9 cellular contexts compared by ENCODE assay signal in the genomic region with DNA sequence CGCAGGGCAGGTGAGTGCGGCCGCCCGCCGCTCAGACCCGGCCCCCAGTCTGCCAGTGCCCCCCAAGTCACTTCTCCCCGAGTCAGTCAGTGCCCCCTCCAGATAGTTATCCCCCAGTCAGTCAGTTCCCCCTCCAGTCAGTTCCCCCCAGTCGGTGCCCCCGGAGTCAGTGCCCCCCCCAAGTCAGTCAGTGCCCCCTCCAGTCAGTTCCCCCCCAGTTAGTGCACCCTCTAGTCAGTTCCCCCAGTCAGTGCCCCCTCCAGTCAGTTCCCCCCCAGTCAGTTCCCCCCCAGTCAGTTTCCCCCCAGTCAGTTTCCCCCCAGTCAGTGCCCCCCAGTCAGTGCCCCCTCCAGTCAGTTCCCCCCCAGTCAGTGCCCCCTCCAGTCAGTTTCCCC. TPM values are rescaled to one million over a fixed set of nuclear protein-coding genes. Genes with fewer than 3 reads are reported as not detected.
A peak's percentile ranks its signal among the peaks of the same experiment; 100 is the strongest.
DNase-seq lines count a peak whose midpoint lies in the region; ATAC-seq, FAIRE-seq and TF ChIP-seq lines count a peak whose summit lies in the region.
"Had no signal": no experiment of that assay in that cellular context is flagged by ENCODE, and none has a peak within 500 bp of the region (broad histone marks: within the 10 kb centered on the region; RNA-seq: fewer than 3 reads in every experiment).

No MANE protein-coding gene starts in this region.

- TF ChIP-seq EP300 in HepG2 (IDR thresholded peaks at IDR 0.05; ENCODE audit: low read depth in 2 of 2, low read length in 2 of 2), result no peak
- no peak for TF ChIP-seq EP300 in HepG2 (CRISPR knock-in tag; IDR thresholded peaks at IDR 0.05; ENCODE audit: borderline replicate concordance)

- H3K27ac Mint-ChIP-seq in activated CD4-positive, alpha-beta T cell treated with anti-CD3 and anti-CD28 coated beads, Interleukin-2, amount 10 ng/mL, durations not matched to agents 24 days and 14 days, result peak overlapping the region; percentile 72

- peak overlapping the region; percentile 76 for H3K4me3 Mint-ChIP-seq in activated CD4-positive, alpha-beta T cell treated with anti-CD3 and anti-CD28 coated beads, Interleukin-2, amount 10 ng/mL, durations not matched to agents 24 days and 14 days

- peak overlapping the region; percentile 92; the same call in 1 of the 2 replicates for H3K4me2 ChIP-seq in HepG2 (ENCODE audit: low read depth, low read length)

- peaks cover 20% of the 10 kb centered on the region for H3K79me2 ChIP-seq in HepG2 (ENCODE audit: insufficient read depth, low read length)

- no peaks in the 10 kb centered on the region for H3K27me3 ChIP-seq in ascending aorta
- no peaks in the 10 kb centered on the region for H3K27me3 ChIP-seq in HepG2 (ENCODE audit: control insufficient read depth in 1 of 2, insufficient read depth in 2 of 2, low read length in 2 of 2)
- no peaks in the 10 kb centered on the region for H3K27me3 ChIP-seq in testis

- peak overlapping the region; percentile 81 to 100 for H3K4me3 ChIP-seq in ascending aorta
- H3K4me3 ChIP-seq in HepG2 (replicated peaks in 1 of 3; ENCODE audit: insufficient read depth in 1 of 3, low read depth in 2 of 3, low read length in 3 of 3), result peak overlapping the region; percentile 81 to 86 (median 83)
- H3K4me3 ChIP-seq in testis, result peak overlapping the region; percentile 73 to 97

- H3K4me1 Mint-ChIP-seq in activated CD4-positive, alpha-beta T cell treated with anti-CD3 and anti-CD28 coated beads, Interleukin-2, amount 10 ng/mL, durations not matched to agents 24 days and 14 days, result peaks cover 4% of the 10 kb centered on the region

- H3K9me3 ChIP-seq in ascending aorta (no peaks in the 10 kb centered on the region), HepG2 (ENCODE audit: low read length) (no peaks in the 10 kb centered on the region), testis (no peaks in the 10 kb centered on the region)

- H2AFZ ChIP-seq in HepG2 (ENCODE audit: low read length), result no peak overlapping the region

- DNase-seq in activated CD4-positive, alpha-beta T cell treated with anti-CD3 and anti-CD28 coated beads, Interleukin-2, amount 10 ng/mL, durations not matched to agents 24 days and 14 days, result no peak
- DNase-seq in activated CD4-positive, alpha-beta T cell treated with anti-CD3 and anti-CD28 coated beads for 48 hours, result no peak
- DNase-seq in ascending aorta (ENCODE audit: low spot score in 2 of 2) (no peak), HepG2 (ENCODE audit: low spot score) (no peak), testis (no peak), NOMO-1 (lab: John Stamatoyannopoulos, UW; ENCODE audit: unreplicated experiment in 2 of 2) (no peak), NCI-H1105 treated with DMSO at 0.1 percent for 48 hours (lab: John Stamatoyannopoulos, UW) (no peak)

- no peaks in the 10 kb centered on the region for H3K36me3 Mint-ChIP-seq in activated CD4-positive, alpha-beta T cell treated with anti-CD3 and anti-CD28 coated beads, Interleukin-2, amount 10 ng/mL, durations not matched to agents 24 days and 14 days (ENCODE audit: low read depth)

- in situ Hi-C loops in HepG2 (cut with HindIII; ENCODE audit: extremely low pct_ligation_motif_present, low pct_unique_long_range_greater_than_20kb), result no loop called here

- intact Hi-C loops in activated CD4-positive, alpha-beta T cell treated with anti-CD3 and anti-CD28 coated beads, Interleukin-2, amount 10 ng/mL, durations not matched to agents 24 days and 14 days (cut with micrococcal nuclease), result loop anchor here (2.0 to 10.0 kb wide), 3 partner anchors 73 to 277 kb away; partner anchors contain the start of genes LMF2, MAPK11 and NCAPH2
- intact Hi-C loops in ascending aorta (cut with DNase I) (loop anchor here (2.0 kb wide), 3 partner anchors 35 to 99 kb away; partner anchors contain the start of gene TUBGCP6), HepG2 (cut with micrococcal nuclease; ENCODE audit: unreplicated experiment) (loop anchor here (2.0 kb wide), 3 partner anchors 53 to 99 kb away; partner anchors contain the start of genes MAPK11 and TUBGCP6), testis (cut with DNase I; ENCODE audit: low total_unique reads) (no loop called here)

- no peak for TF ChIP-seq CTCF in ascending aorta (IDR thresholded peaks at IDR 0.05)
- TF ChIP-seq CTCF in HepG2 (CRISPR knock-in tag; IDR thresholded peaks at IDR 0.05), result no peak
- no peak for TF ChIP-seq CTCF in testis (IDR thresholded peaks at IDR 0.05)

- ATAC-seq in HepG2 (no peak), GM19397 (IDR thresholded peaks at IDR 0.05; ENCODE audit: unreplicated experiment) (no peak)

- CTCF ChIA-PET in HepG2 (lab: Yijun Ruan, JAX; ENCODE audit: low intra/inter-chr PET ratio, low total read pairs), result interaction anchor here (1.7 to 4.2 kb wide), 4 partner anchors 17 to 91 kb away, joined by 8 to 125 read pairs (median 14); partner anchors contain the start of gene DENND6B

- peaks cover 13% of the 10 kb centered on the region; the same call in 1 of the 2 replicates for H4K20me1 ChIP-seq in HepG2 (ENCODE audit: insufficient read depth, low read length)

- peak overlapping the region; percentile 48 to 83 for H3K27ac ChIP-seq in ascending aorta
- H3K27ac ChIP-seq in HepG2 (ENCODE audit: extremely low read length, insufficient read depth, low read length), result peak overlapping the region; percentile 51
- peak overlapping the region; percentile 68 to 91 for H3K27ac ChIP-seq in testis

- TF ChIP-seq POLR2A in HepG2 (IDR thresholded peaks at IDR 0.05; ENCODE audit: insufficient read depth in 1 of 2, low read depth in 2 of 2, low read length in 2 of 2) (no peak), testis (IDR thresholded peaks at IDR 0.05) (no peak)

- no peak for TF ChIP-seq RAD21 in HepG2 (CRISPR knock-in tag; IDR thresholded peaks at IDR 0.05)

- no peaks in the 10 kb centered on the region for H3K9me3 Mint-ChIP-seq in activated CD4-positive, alpha-beta T cell treated with anti-CD3 and anti-CD28 coated beads, Interleukin-2, amount 10 ng/mL, durations not matched to agents 24 days and 14 days

- peaks cover 3 to 4% of the 10 kb centered on the region in 2 donors for H3K4me1 ChIP-seq in ascending aorta
- peaks cover 59% of the 10 kb centered on the region for H3K4me1 ChIP-seq in HepG2 (ENCODE audit: insufficient read depth, low read length)
- peaks cover 8% of the 10 kb centered on the region for H3K4me1 ChIP-seq in testis

- H3K27me3 Mint-ChIP-seq in activated CD4-positive, alpha-beta T cell treated with anti-CD3 and anti-CD28 coated beads, Interleukin-2, amount 10 ng/mL, durations not matched to agents 24 days and 14 days, result no peaks in the 10 kb centered on the region

- peak overlapping the region; percentile 89 for H3K9ac ChIP-seq in HepG2 (ENCODE audit: insufficient read depth, low read depth, low read length)

- POLR2A ChIA-PET in HepG2 (lab: Yijun Ruan, JAX), result interaction anchor here (1.0 to 2.3 kb wide), 2 partner anchors 44 to 100 kb away, joined by 4 to 7 read pairs; no protein-coding TSS in a partner anchor

- no peak for FAIRE-seq in HepG2 (lab: Jason Lieb, UNC)
- FAIRE-seq: colon had no signal

- no TSS peak for BruUV-seq in HepG2 (replicated peaks; lab: Mats Ljungman, UMichigan)

- no peaks in the 10 kb centered on the region for H3K36me3 ChIP-seq in ascending aorta
- no peaks in the 10 kb centered on the region for H3K36me3 ChIP-seq in HepG2 (replicated peaks in 1 of 2; ENCODE audit: control insufficient read depth in 1 of 2, insufficient read depth in 2 of 2, low read length in 2 of 2)
- no peaks in the 10 kb centered on the region for H3K36me3 ChIP-seq in testis (ENCODE audit: low read depth, missing control alignments)

- 13% methylated on average over 1 of the region's 9 CpGs for WGBS in HepG2 (ENCODE audit: low lambda C conversion rate)
- 0% methylated on average over 1 to 7 of the region's 9 CpGs for WGBS in testis, 2 donors

RNA-seq across cellular contexts. Expression of gene PPP6R2, which starts 0.4 kb away (rescaled TPM):
- 44.0 and 44.1 TPM in 2 replicates for total RNA-seq in activated CD4-positive, alpha-beta T cell treated with anti-CD3 and anti-CD28 coated beads, Interleukin-2, amount 10 ng/mL, durations not matched to agents 24 days and 14 days
- total RNA-seq in ascending aorta (55.5 TPM), HepG2 (2016; rRNA removed; fragmentation: Illumina TruSeq; extraction: Trizol) (36.1 and 55.0 TPM in 2 replicates), testis (100 to 1,000 TPM; 138 to 142 TPM)
- total RNA-seq in HepG2 (2016; cell fraction: cytosol; rRNA removed; fragmentation: Illumina TruSeq; extraction: Trizol; ENCODE audit: low read depth), result 13.5 and 14.8 TPM in 2 replicates
- 33.5 and 56.7 TPM in 2 replicates for total RNA-seq in HepG2 (2016; cell fraction: insoluble cytoplasmic fraction; rRNA removed; fragmentation: Illumina TruSeq; extraction: Trizol)
- 26.4 and 27.2 TPM in 2 replicates for total RNA-seq in HepG2 (2016; cell fraction: membrane; rRNA removed; fragmentation: Illumina TruSeq; extraction: Trizol)
- total RNA-seq in HepG2 (2016; cell fraction: nucleus; rRNA removed; fragmentation: Illumina TruSeq; extraction: Trizol), result 53.7 and 65.8 TPM in 2 replicates
- polyA plus RNA-seq in HepG2 (2011; rRNA removed) (102 and 112 TPM in 2 replicates), testis (ENCODE audit: insufficient read depth, low read depth, low replicate concordance) (123 TPM)
- polyA plus RNA-seq in HepG2 (2011; cell fraction: cytosol; rRNA removed), result 56.6 and 76.3 TPM in 2 replicates
- 458 and 611 TPM in 2 replicates for polyA plus RNA-seq in HepG2 (2011; cell fraction: nucleus; rRNA removed)
- polyA plus RNA-seq in HepG2 (2012), result 58.5 and 66.4 TPM in 2 replicates
- 6.8 and 7.7 TPM in 2 replicates for polyA plus RNA-seq in HepG2 (2016; cell fraction: cytosol; fragmentation: Illumina TruSeq; extraction: Trizol; ENCODE audit: low read depth)
- 26.5 and 32.8 TPM in 2 replicates for polyA plus RNA-seq in HepG2 (2016; cell fraction: insoluble cytoplasmic fraction; fragmentation: Illumina TruSeq; extraction: Trizol; ENCODE audit: low read depth)
- polyA plus RNA-seq in HepG2 (2016; cell fraction: membrane; fragmentation: Illumina TruSeq; extraction: Trizol; ENCODE audit: low read depth), result 17.1 and 18.2 TPM in 2 replicates
- polyA plus RNA-seq in HepG2 (2016; cell fraction: nucleus; fragmentation: Illumina TruSeq; extraction: Trizol; ENCODE audit: insufficient read depth, low read depth), result 172 and 175 TPM in 2 replicates
- polyA minus RNA-seq in HepG2 (2011; rRNA and poly(A)+ RNA removed; ENCODE audit: low replicate concordance), result 25.0 and 101 TPM in 2 replicates
- 29.8 and 30.8 TPM in 2 replicates for polyA minus RNA-seq in HepG2 (2011; cell fraction: cytosol; rRNA and poly(A)+ RNA removed)
- polyA minus RNA-seq in HepG2 (2011; cell fraction: nucleus; rRNA and poly(A)+ RNA removed), result 84.9 and 89.9 TPM in 2 replicates

RNA-seq across cellular contexts. Expression of gene DENND6B, which starts 16.7 kb away (rescaled TPM):
- total RNA-seq in activated CD4-positive, alpha-beta T cell treated with anti-CD3 and anti-CD28 coated beads, Interleukin-2, amount 10 ng/mL, durations not matched to agents 24 days and 14 days, result 1.4 and 2.2 TPM in 2 replicates
- total RNA-seq in ascending aorta (1.4 TPM), HepG2 (2016; rRNA removed; fragmentation: Illumina TruSeq; extraction: Trizol) (0.84 and 0.95 TPM in 2 replicates), testis (10 to 100 TPM; 17.1 to 18.0 TPM)
- 0.30 and 0.44 TPM in 2 replicates for total RNA-seq in HepG2 (2016; cell fraction: cytosol; rRNA removed; fragmentation: Illumina TruSeq; extraction: Trizol; ENCODE audit: low read depth)
- 0.22 and 0.65 TPM in 2 replicates for total RNA-seq in HepG2 (2016; cell fraction: insoluble cytoplasmic fraction; rRNA removed; fragmentation: Illumina TruSeq; extraction: Trizol)
- 0.52 and 0.90 TPM in 2 replicates for total RNA-seq in HepG2 (2016; cell fraction: membrane; rRNA removed; fragmentation: Illumina TruSeq; extraction: Trizol)
- 0.90 and 1.1 TPM in 2 replicates for total RNA-seq in HepG2 (2016; cell fraction: nucleus; rRNA removed; fragmentation: Illumina TruSeq; extraction: Trizol)
- polyA plus RNA-seq in HepG2 (2011; rRNA removed) (3.8 and 4.2 TPM in 2 replicates), testis (ENCODE audit: insufficient read depth, low read depth, low replicate concordance) (22.0 TPM)
- polyA plus RNA-seq in HepG2 (2011; cell fraction: cytosol; rRNA removed), result 1.8 TPM in 2 replicates
- 33.7 and 41.4 TPM in 2 replicates for polyA plus RNA-seq in HepG2 (2011; cell fraction: nucleus; rRNA removed)
- 2.5 and 2.6 TPM in 2 replicates for polyA plus RNA-seq in HepG2 (2012)
- polyA plus RNA-seq in HepG2 (2016; cell fraction: cytosol; fragmentation: Illumina TruSeq; extraction: Trizol; ENCODE audit: low read depth), result 0.33 and 0.71 TPM in 2 replicates
- 0.74 and 0.86 TPM in 2 replicates for polyA plus RNA-seq in HepG2 (2016; cell fraction: insoluble cytoplasmic fraction; fragmentation: Illumina TruSeq; extraction: Trizol; ENCODE audit: low read depth)
- polyA plus RNA-seq in HepG2 (2016; cell fraction: membrane; fragmentation: Illumina TruSeq; extraction: Trizol; ENCODE audit: low read depth), result 0.63 and 1.2 TPM in 2 replicates
- 4.0 and 5.3 TPM in 2 replicates for polyA plus RNA-seq in HepG2 (2016; cell fraction: nucleus; fragmentation: Illumina TruSeq; extraction: Trizol; ENCODE audit: insufficient read depth, low read depth)
- 0.58 and 2.9 TPM in 2 replicates for polyA minus RNA-seq in HepG2 (2011; rRNA and poly(A)+ RNA removed; ENCODE audit: low replicate concordance)
- 1.3 TPM in 2 replicates for polyA minus RNA-seq in HepG2 (2011; cell fraction: cytosol; rRNA and poly(A)+ RNA removed)
- 2.6 and 3.3 TPM in 2 replicates for polyA minus RNA-seq in HepG2 (2011; cell fraction: nucleus; rRNA and poly(A)+ RNA removed)

RNA-seq across cellular contexts. Expression of gene PLXNB2, which starts 36.1 kb away (rescaled TPM):
- 9.0 and 9.5 TPM in 2 replicates for total RNA-seq in activated CD4-positive, alpha-beta T cell treated with anti-CD3 and anti-CD28 coated beads, Interleukin-2, amount 10 ng/mL, durations not matched to agents 24 days and 14 days
- 287 TPM for total RNA-seq in ascending aorta
- 19.3 and 32.6 TPM in 2 replicates for total RNA-seq in HepG2 (2016; rRNA removed; fragmentation: Illumina TruSeq; extraction: Trizol)
- 4.6 and 4.9 TPM in 2 replicates for total RNA-seq in HepG2 (2016; cell fraction: cytosol; rRNA removed; fragmentation: Illumina TruSeq; extraction: Trizol; ENCODE audit: low read depth)
- total RNA-seq in HepG2 (2016; cell fraction: insoluble cytoplasmic fraction; rRNA removed; fragmentation: Illumina TruSeq; extraction: Trizol), result 16.8 and 32.7 TPM in 2 replicates
- 13.7 and 15.6 TPM in 2 replicates for total RNA-seq in HepG2 (2016; cell fraction: membrane; rRNA removed; fragmentation: Illumina TruSeq; extraction: Trizol)
- 43.2 and 57.8 TPM in 2 replicates for total RNA-seq in HepG2 (2016; cell fraction: nucleus; rRNA removed; fragmentation: Illumina TruSeq; extraction: Trizol)
- 68.9 and 79.4 TPM in 2 replicates for polyA plus RNA-seq in HepG2 (2011; rRNA removed)
- polyA plus RNA-seq in HepG2 (2011; cell fraction: cytosol; rRNA removed), result 46.5 and 75.4 TPM in 2 replicates
- polyA plus RNA-seq in HepG2 (2011; cell fraction: nucleus; rRNA removed), result 265 and 413 TPM in 2 replicates
- 53.9 and 72.9 TPM in 2 replicates for polyA plus RNA-seq in HepG2 (2012)
- polyA plus RNA-seq in HepG2 (2016; cell fraction: cytosol; fragmentation: Illumina TruSeq; extraction: Trizol; ENCODE audit: low read depth), result 5.5 and 6.2 TPM in 2 replicates
- 16.2 and 23.0 TPM in 2 replicates for polyA plus RNA-seq in HepG2 (2016; cell fraction: insoluble cytoplasmic fraction; fragmentation: Illumina TruSeq; extraction: Trizol; ENCODE audit: low read depth)
- polyA plus RNA-seq in HepG2 (2016; cell fraction: membrane; fragmentation: Illumina TruSeq; extraction: Trizol; ENCODE audit: low read depth), result 10.1 and 11.9 TPM in 2 replicates
- 148 and 155 TPM in 2 replicates for polyA plus RNA-seq in HepG2 (2016; cell fraction: nucleus; fragmentation: Illumina TruSeq; extraction: Trizol; ENCODE audit: insufficient read depth, low read depth)
- polyA minus RNA-seq in HepG2 (2011; rRNA and poly(A)+ RNA removed; ENCODE audit: low replicate concordance), result 61.5 and 149 TPM in 2 replicates
- 76.6 and 89.8 TPM in 2 replicates for polyA minus RNA-seq in HepG2 (2011; cell fraction: cytosol; rRNA and poly(A)+ RNA removed)
- 57.9 and 61.3 TPM in 2 replicates for polyA minus RNA-seq in HepG2 (2011; cell fraction: nucleus; rRNA and poly(A)+ RNA removed)
- total RNA-seq in testis, result 100 to 1,000 TPM; 219 to 243 TPM
- 98.0 TPM for polyA plus RNA-seq in testis (ENCODE audit: insufficient read depth, low read depth, low replicate concordance)
